Comparison of ENCODE assay signal across 10 cellular contexts in genomic region chr17:4858068-4858879, GRCh38. TPM values are rescaled to one million over a fixed set of nuclear protein-coding genes. Genes with fewer than 3 reads are reported as not detected.
DNase-seq lines count a peak whose midpoint lies in the region; ATAC-seq and TF ChIP-seq lines count a peak whose summit lies in the region.
"Had no signal": no experiment of that assay in that cellular context is flagged by ENCODE, and none has a peak within 500 bp of the region (broad histone marks: within the 10 kb centered on the region; RNA-seq: fewer than 3 reads in every experiment).

No MANE protein-coding gene starts in this region.

- peaks cover 22% of the 10 kb centered on the region for H3K36me3 Mint-ChIP-seq in activated CD4-positive, alpha-beta T cell treated with anti-CD3 and anti-CD28 coated beads, Interleukin-2, amount 10 ng/mL, durations not matched to agents 24 days and 14 days (ENCODE audit: low read depth)
- H3K36me3 Mint-ChIP-seq in T-cell: peaks cover 32% of the 10 kb centered on the region

- intact Hi-C loops in dorsolateral prefrontal cortex (cut with DNase I): loop anchor here in 1 of 2 donors (2.0 kb wide), 1 partner anchor 19 kb away; no protein-coding TSS in a partner anchor
- intact Hi-C loops in activated CD4-positive, alpha-beta T cell treated with anti-CD3 and anti-CD28 coated beads, Interleukin-2, amount 10 ng/mL, durations not matched to agents 24 days and 14 days (cut with micrococcal nuclease): no loop called here

- H3K9me3 ChIP-seq in HUES64 (ENCODE audit: insufficient read depth, low read depth, low read length) (no peaks in the 10 kb centered on the region), smooth muscle cell (replicated peaks; ENCODE audit: low read depth) (no peaks in the 10 kb centered on the region)

- peak in 2 of 56 donors; percentile 5 to 15 for TF ChIP-seq CTCF in dorsolateral prefrontal cortex (IDR thresholded peaks at IDR 0.05 in 54 of 56, conservative IDR thresholded peaks at IDR 0.05 in 2 of 56; ENCODE audit: low read depth in 1 of 56, partially characterized antibody in 56 of 56)
- TF ChIP-seq CTCF in smooth muscle cell (IDR thresholded peaks at IDR 0.05; ENCODE audit: borderline replicate concordance, insufficient read depth, poor library complexity, severe bottlenecking): no peak

- peaks cover 20% of the 10 kb centered on the region for H3K4me1 Mint-ChIP-seq in activated CD4-positive, alpha-beta T cell treated with anti-CD3 and anti-CD28 coated beads, Interleukin-2, amount 10 ng/mL, durations not matched to agents 24 days and 14 days
- peaks cover 22 to 43% (median 23%) of the 10 kb centered on the region in 3 donors for H3K4me1 Mint-ChIP-seq in T-cell

- peaks cover 60% of the 10 kb centered on the region for H3K4me1 ChIP-seq in HUES64 (ENCODE audit: insufficient read depth, low read length)
- peaks cover 25% of the 10 kb centered on the region for H3K4me1 ChIP-seq in smooth muscle cell (ENCODE audit: low read depth)

- CTCF ChIA-PET in T-cell (lab: Charles Lee): interaction anchor here in 1 of 2 donors (0.6 kb wide), 1 partner anchor 11 kb away, joined by 3 read pairs; no protein-coding TSS in a partner anchor

- no peaks in the 10 kb centered on the region for H3K9me3 Mint-ChIP-seq in activated CD4-positive, alpha-beta T cell treated with anti-CD3 and anti-CD28 coated beads, Interleukin-2, amount 10 ng/mL, durations not matched to agents 24 days and 14 days
- no peaks in the 10 kb centered on the region for H3K9me3 Mint-ChIP-seq in T-cell

- 58% methylated on average over 7 of the region's 7 CpGs for WGBS in HUES64
- 65% methylated on average over 7 of the region's 7 CpGs for WGBS in smooth muscle cell (ENCODE audit: low lambda C conversion rate)

- H2AFZ ChIP-seq in smooth muscle cell (ENCODE audit: low read depth): no peak overlapping the region

- peaks cover 53% of the 10 kb centered on the region for H4K20me1 ChIP-seq in smooth muscle cell (ENCODE audit: low read depth)

- H3F3A ChIP-seq in smooth muscle cell (ENCODE audit: low read depth): no peaks in the 10 kb centered on the region

- no peaks in the 10 kb centered on the region for H3K27me3 Mint-ChIP-seq in activated CD4-positive, alpha-beta T cell treated with anti-CD3 and anti-CD28 coated beads, Interleukin-2, amount 10 ng/mL, durations not matched to agents 24 days and 14 days
- H3K27me3 Mint-ChIP-seq in T-cell: no peaks in the 10 kb centered on the region

- peak overlapping the region; percentile 40 for H3K4me2 ChIP-seq in smooth muscle cell

- H3K4me3 ChIP-seq in HUES64 (ENCODE audit: low read length): no peak overlapping the region; the same call in 1 of the 2 replicates
- peak overlapping the region in 32 of 59 donors; percentile 9 to 53 (median 31) for H3K4me3 ChIP-seq in dorsolateral prefrontal cortex
- no peak overlapping the region for H3K4me3 ChIP-seq in smooth muscle cell

- DNase-seq in dorsolateral prefrontal cortex: peak in 9 of 10 donors; percentile 45 to 82 (median 76)
- DNase-seq in left kidney (ENCODE audit: low read depth, low spot score): peak; percentile 77
- DNase-seq in smooth muscle cell (lab: John Stamatoyannopoulos, UW; ENCODE audit: unreplicated experiment): no peak
- no peak for DNase-seq in AML-193 (lab: John Stamatoyannopoulos, UW)
- DNase-seq in activated CD4-positive, alpha-beta T cell treated with anti-CD3 and anti-CD28 coated beads, Interleukin-2, amount 10 ng/mL, durations not matched to agents 24 days and 14 days: no peak
- DNase-seq in T-cell: no peak
- DNase-seq: activated CD8-positive, alpha-beta T cell treated with anti-CD3 and anti-CD28 coated beads, Interleukin-2, amount 10 ng/mL, durations not matched to agents 7 days and 5 days; NCI-H2081 had no signal

- ATAC-seq in HG03378 (IDR thresholded peaks at IDR 0.05; ENCODE audit: unreplicated experiment) (no peak), T-cell (replicated peaks in 1 of 4) (no peak)
- ATAC-seq: activated CD8-positive, alpha-beta T cell treated with anti-CD3 and anti-CD28 coated beads, Interleukin-2, amount 10 ng/mL, durations not matched to agents 7 days and 5 days had no signal

- no peak overlapping the region for H3K4me3 Mint-ChIP-seq in activated CD4-positive, alpha-beta T cell treated with anti-CD3 and anti-CD28 coated beads, Interleukin-2, amount 10 ng/mL, durations not matched to agents 24 days and 14 days
- H3K4me3 Mint-ChIP-seq in T-cell: no peak overlapping the region
- H3K4me3 Mint-ChIP-seq: activated CD8-positive, alpha-beta T cell treated with anti-CD3 and anti-CD28 coated beads, Interleukin-2, amount 10 ng/mL, durations not matched to agents 7 days and 5 days had no signal

- H3K27ac ChIP-seq in HUES64 (ENCODE audit: low read depth, low read length): peak overlapping the region; percentile 72
- peak overlapping the region; percentile 80 to 99 (median 95) for H3K27ac ChIP-seq in dorsolateral prefrontal cortex
- peak overlapping the region; percentile 71 for H3K27ac ChIP-seq in smooth muscle cell (ENCODE audit: low read depth)

- H3K9ac ChIP-seq in HUES64 (ENCODE audit: low read depth, low read length): peak overlapping the region; percentile 5
- no peak overlapping the region for H3K9ac ChIP-seq in smooth muscle cell (ENCODE audit: low read depth)

- H3K27me3 ChIP-seq in HUES64 (ENCODE audit: insufficient read depth, low read length) (no peaks in the 10 kb centered on the region), dorsolateral prefrontal cortex (no peaks in the 10 kb centered on the region), smooth muscle cell (ENCODE audit: low read depth) (no peaks in the 10 kb centered on the region)

- H3K36me3 ChIP-seq in HUES64 (ENCODE audit: insufficient read depth, low read length) (peaks cover 5% of the 10 kb centered on the region; the same call in 1 of the 2 replicates), smooth muscle cell (ENCODE audit: low read depth) (no peaks in the 10 kb centered on the region)

- peaks cover 31% of the 10 kb centered on the region for H3K79me2 ChIP-seq in smooth muscle cell (ENCODE audit: low read depth)

- H3K27ac Mint-ChIP-seq in activated CD4-positive, alpha-beta T cell treated with anti-CD3 and anti-CD28 coated beads, Interleukin-2, amount 10 ng/mL, durations not matched to agents 24 days and 14 days: no peak overlapping the region
- no peak overlapping the region for H3K27ac Mint-ChIP-seq in T-cell
- H3K27ac Mint-ChIP-seq: activated CD8-positive, alpha-beta T cell treated with anti-CD3 and anti-CD28 coated beads, Interleukin-2, amount 10 ng/mL, durations not matched to agents 7 days and 5 days had no signal

- POLR2A ChIA-PET in T-cell (lab: Charles Lee): interaction anchor here (0.6 to 0.7 kb wide), 2 partner anchors 172 to 1252 kb away, joined by 6 read pairs; no protein-coding TSS in a partner anchor

RNA-seq across cellular contexts. Expression of gene MINK1, which starts 25.1 kb away (rescaled TPM):
- polyA plus RNA-seq in HUES64 (2013, experiment 1 of 2): 23.9 TPM
- 29.2 TPM for polyA plus RNA-seq in HUES64 (2013, experiment 2 of 2)
- total RNA-seq in dorsolateral prefrontal cortex: 100 to 1,000 TPM; 153 to 287 (median 196) TPM
- total RNA-seq in smooth muscle cell: 25.3 and 26.6 TPM in 2 replicates
- polyA plus RNA-seq in smooth muscle cell: 26.8 and 40.3 TPM in 2 replicates
- 56.1 and 59.7 TPM in 2 replicates for total RNA-seq in activated CD4-positive, alpha-beta T cell treated with anti-CD3 and anti-CD28 coated beads, Interleukin-2, amount 10 ng/mL, durations not matched to agents 24 days and 14 days
- 100 to 1,000 TPM; 156 to 189 (median 164) TPM for total RNA-seq in T-cell

RNA-seq across cellular contexts. Expression of gene C17orf107, which starts 41.1 kb away (rescaled TPM):
- polyA plus RNA-seq in HUES64 (2013, experiment 1 of 2): 0.65 TPM
- 0.76 TPM for polyA plus RNA-seq in HUES64 (2013, experiment 2 of 2)
- total RNA-seq in dorsolateral prefrontal cortex: 10 to 100 TPM in 80 of 120 experiments, 1 to 10 TPM in 40; 4.7 to 18.4 (median 11.2) TPM
- 5.0 and 9.9 TPM in 2 replicates for total RNA-seq in smooth muscle cell
- polyA plus RNA-seq in smooth muscle cell: 10.7 and 14.1 TPM in 2 replicates
- total RNA-seq in activated CD4-positive, alpha-beta T cell treated with anti-CD3 and anti-CD28 coated beads, Interleukin-2, amount 10 ng/mL, durations not matched to agents 24 days and 14 days: 1.4 and 1.7 TPM in 2 replicates
- 10 to 100 TPM in 2 of 5 donors, 1 to 10 TPM in 3; 3.1 to 41.1 (median 4.1) TPM for total RNA-seq in T-cell

RNA-seq across cellular contexts. Expression of gene CHRNE, which starts 44.6 kb away (rescaled TPM):
- polyA plus RNA-seq in HUES64 (2013, experiment 1 of 2): 0.10 TPM
- 0.19 TPM for polyA plus RNA-seq in HUES64 (2013, experiment 2 of 2)
- total RNA-seq in dorsolateral prefrontal cortex: 1 to 10 TPM in 67 of 120 experiments, under 1 TPM in 52, not detected in 1; 0.34 to 4.3 (median 1.1) TPM
- total RNA-seq in smooth muscle cell: 1.7 and 4.3 TPM in 2 replicates
- polyA plus RNA-seq in smooth muscle cell: 0.83 and 2.7 TPM in 2 replicates
- total RNA-seq in activated CD4-positive, alpha-beta T cell treated with anti-CD3 and anti-CD28 coated beads, Interleukin-2, amount 10 ng/mL, durations not matched to agents 24 days and 14 days: 0.42 and 0.64 TPM in 2 replicates
- 1 to 10 TPM in 3 of 5 donors, under 1 TPM in 2; 0.73 to 3.5 (median 1.3) TPM for total RNA-seq in T-cell

RNA-seq across cellular contexts. Expression of gene PLD2, which starts 51.3 kb away (rescaled TPM):
- polyA plus RNA-seq in HUES64 (2013, experiment 1 of 2): 26.2 TPM
- polyA plus RNA-seq in HUES64 (2013, experiment 2 of 2): 24.0 TPM
- 10 to 100 TPM; 15.8 to 64.8 (median 35.8) TPM for total RNA-seq in dorsolateral prefrontal cortex
- total RNA-seq in smooth muscle cell: 19.9 and 20.3 TPM in 2 replicates
- polyA plus RNA-seq in smooth muscle cell: 9.9 and 26.4 TPM in 2 replicates
- 14.5 and 16.1 TPM in 2 replicates for total RNA-seq in activated CD4-positive, alpha-beta T cell treated with anti-CD3 and anti-CD28 coated beads, Interleukin-2, amount 10 ng/mL, durations not matched to agents 24 days and 14 days
- 10 to 100 TPM; 24.2 to 41.7 (median 31.4) TPM for total RNA-seq in T-cell

Comparison
In these comparisons a context has a peak if more than half of its experiments do, and no peak if none do; other contexts are left out.
1. H3K4me3 ChIP-seq: peak in dorsolateral prefrontal cortex (32 of 59); none in HUES64 (single experiment) and smooth muscle cell (single experiment).
2. DNase-seq: peak in dorsolateral prefrontal cortex (9 of 10) and left kidney (single experiment); none in smooth muscle cell (single experiment), AML-193 (0 of 2), activated CD4-positive, alpha-beta T cell treated with anti-CD3 and anti-CD28 coated beads, Interleukin-2, amount 10 ng/mL, durations not matched to agents 24 days and 14 days (single experiment) and T-cell (0 of 34).
3. Peak in every context shown above with its lines, with median percentiles within 50 percentile points of each other: H3K27ac ChIP-seq.